8 cellular contexts compared by ENCODE assay signal in genomic region chr10:22250897-22251605, GRCh38. TPM values are rescaled to one million over a fixed set of nuclear protein-coding genes. Genes with fewer than 3 reads are reported as not detected.
DNase-seq lines count a peak whose midpoint lies in the region; ATAC-seq lines count a peak whose summit lies in the region.

No MANE protein-coding gene starts in this region.

- H3K4me3 ChIP-seq in esophagus (ENCODE audit: low read depth in 1 of 2, low read length in 2 of 2): peak overlapping the region; percentile 63

- DNase-seq in activated CD4-positive, alpha-beta T cell treated with anti-CD3 and anti-CD28 coated beads, Interleukin-2, amount 10 ng/mL, durations not matched to agents 24 days and 14 days: peak; percentile 68
- no peak for DNase-seq in activated CD4-positive, alpha-beta T cell treated with anti-CD3 and anti-CD28 coated beads, Interleukin-2, amount 50 U/mL, for 48 hours
- peak; percentile 68 for DNase-seq in pons (ENCODE audit: low spot score)
- DNase-seq in activated effector memory CD4-positive, alpha-beta T cell treated with Interleukin-2 at 50 U/mL for 16 hours: no peak

- H3K27me3 ChIP-seq in esophagus (ENCODE audit: control insufficient read depth in 1 of 2, insufficient read depth in 2 of 2, low read length in 2 of 2): no peaks in the 10 kb centered on the region

- peak overlapping the region in 1 of 2 donors; percentile 86 for H3K27ac ChIP-seq in esophagus (ENCODE audit: low read depth in 2 of 2, low read length in 1 of 2)

- H3K36me3 Mint-ChIP-seq in activated CD4-positive, alpha-beta T cell treated with anti-CD3 and anti-CD28 coated beads, Interleukin-2, amount 10 ng/mL, durations not matched to agents 24 days and 14 days (ENCODE audit: low read depth): peaks cover 9% of the 10 kb centered on the region
- peaks cover 4% of the 10 kb centered on the region for H3K36me3 Mint-ChIP-seq in T-helper 1 cell treated with Interleukin-12 subunit alpha and Interleukin-12 subunit beta and Interleukin-4 antibody, amounts not matched to agents 30 μg/mL and 1 μg/mL, for 36 hours (ENCODE audit: low read depth)

- no peaks in the 10 kb centered on the region for H3K4me1 ChIP-seq in esophagus (ENCODE audit: control insufficient read depth in 2 of 2, insufficient read depth in 2 of 2, low read length in 1 of 2)

- intact Hi-C loops in activated CD4-positive, alpha-beta T cell treated with anti-CD3 and anti-CD28 coated beads, Interleukin-2, amount 10 ng/mL, durations not matched to agents 24 days and 14 days (cut with micrococcal nuclease): loop anchor here (5.0 to 10.0 kb wide), 5 partner anchors 464 to 754 kb away; partner anchors contain the start of genes MLLT10 and PIP4K2A

- ATAC-seq in HG03039 (IDR thresholded peaks at IDR 0.05; ENCODE audit: unreplicated experiment) (no peak), HG03135 (IDR thresholded peaks at IDR 0.05; ENCODE audit: unreplicated experiment) (no peak)

- H3K27ac Mint-ChIP-seq in activated CD4-positive, alpha-beta T cell treated with anti-CD3 and anti-CD28 coated beads, Interleukin-2, amount 10 ng/mL, durations not matched to agents 24 days and 14 days: peak overlapping the region; percentile 98
- H3K27ac Mint-ChIP-seq in T-helper 1 cell treated with Interleukin-12 subunit alpha and Interleukin-12 subunit beta and Interleukin-4 antibody, amounts not matched to agents 30 μg/mL and 1 μg/mL, for 36 hours: peak overlapping the region; percentile 98

- H3K36me3 ChIP-seq in esophagus (ENCODE audit: control insufficient read depth in 2 of 2, insufficient read depth in 2 of 2, low read length in 1 of 2): no peaks in the 10 kb centered on the region

- peaks cover 37% of the 10 kb centered on the region for H3K4me1 Mint-ChIP-seq in activated CD4-positive, alpha-beta T cell treated with anti-CD3 and anti-CD28 coated beads, Interleukin-2, amount 10 ng/mL, durations not matched to agents 24 days and 14 days
- H3K4me1 Mint-ChIP-seq in T-helper 1 cell treated with Interleukin-12 subunit alpha and Interleukin-12 subunit beta and Interleukin-4 antibody, amounts not matched to agents 30 μg/mL and 1 μg/mL, for 36 hours (ENCODE audit: low read depth): peaks cover 31% of the 10 kb centered on the region

- peaks cover 10% of the 10 kb centered on the region for H3K27me3 Mint-ChIP-seq in activated CD4-positive, alpha-beta T cell treated with anti-CD3 and anti-CD28 coated beads, Interleukin-2, amount 10 ng/mL, durations not matched to agents 24 days and 14 days
- peaks cover 18% of the 10 kb centered on the region for H3K27me3 Mint-ChIP-seq in T-helper 1 cell treated with Interleukin-12 subunit alpha and Interleukin-12 subunit beta and Interleukin-4 antibody, amounts not matched to agents 30 μg/mL and 1 μg/mL, for 36 hours (ENCODE audit: low read depth)

- no peaks in the 10 kb centered on the region for H3K9me3 ChIP-seq in esophagus (ENCODE audit: control insufficient read depth in 2 of 2, insufficient read depth in 1 of 2, low read depth in 1 of 2, low read length in 1 of 2)

- peak overlapping the region; percentile 91 for H3K4me3 Mint-ChIP-seq in activated CD4-positive, alpha-beta T cell treated with anti-CD3 and anti-CD28 coated beads, Interleukin-2, amount 10 ng/mL, durations not matched to agents 24 days and 14 days
- peak overlapping the region; percentile 93 for H3K4me3 Mint-ChIP-seq in T-helper 1 cell treated with Interleukin-12 subunit alpha and Interleukin-12 subunit beta and Interleukin-4 antibody, amounts not matched to agents 30 μg/mL and 1 μg/mL, for 36 hours

- H3K9me3 Mint-ChIP-seq in activated CD4-positive, alpha-beta T cell treated with anti-CD3 and anti-CD28 coated beads, Interleukin-2, amount 10 ng/mL, durations not matched to agents 24 days and 14 days: peaks cover 4% of the 10 kb centered on the region
- H3K9me3 Mint-ChIP-seq in T-helper 1 cell treated with Interleukin-12 subunit alpha and Interleukin-12 subunit beta and Interleukin-4 antibody, amounts not matched to agents 30 μg/mL and 1 μg/mL, for 36 hours: no peaks in the 10 kb centered on the region

- WGBS in esophagus, 2 donors: 16 to 17% methylated on average over 12 of the region's 12 CpGs

RNA-seq across cellular contexts. Expression of gene EBLN1, which starts 33.2 kb away (rescaled TPM):
- not detected in 2 replicates for total RNA-seq in activated CD4-positive, alpha-beta T cell treated with anti-CD3 and anti-CD28 coated beads, Interleukin-2, amount 10 ng/mL, durations not matched to agents 24 days and 14 days
- not detected for polyA plus RNA-seq in esophagus

Comparison
In these comparisons a context has a peak if more than half of its experiments do, and no peak if none do; other contexts are left out.
1. DNase-seq: peak in activated CD4-positive, alpha-beta T cell treated with anti-CD3 and anti-CD28 coated beads, Interleukin-2, amount 10 ng/mL, durations not matched to agents 24 days and 14 days (single experiment) and pons (single experiment); none in activated CD4-positive, alpha-beta T cell treated with anti-CD3 and anti-CD28 coated beads, Interleukin-2, amount 50 U/mL, for 48 hours (0 of 2) and activated effector memory CD4-positive, alpha-beta T cell treated with Interleukin-2 at 50 U/mL for 16 hours (single experiment).